ENCODE assay signal across 1 cellular context in genomic region chr10:2949948-2950354, GRCh38.
A peak's percentile ranks its signal among the peaks of the same experiment; 100 is the strongest.
TF ChIP-seq lines count a peak whose summit lies in the region.

No MANE protein-coding gene starts in this region.

TF ChIP-seq in GM12878, 131 proteins besides CTCF, POLR2A, EP300 and RAD21 (continued from another document):
- TF ChIP-seq PBX3 (IDR thresholded peaks at IDR 0.05; ENCODE audit: insufficient replicate concordance, low read depth, low read length) (no peak), MXI1 (IDR thresholded peaks at IDR 0.05; ENCODE audit: low read depth, low read length) (no peak), SPI1 (IDR thresholded peaks at IDR 0.05; ENCODE audit: borderline replicate concordance, insufficient read depth, low read depth, low read length) (no peak), EGR1 (IDR thresholded peaks at IDR 0.05; ENCODE audit: borderline replicate concordance in 1 of 2, low read depth in 2 of 2, low read length in 2 of 2) (no peak), SIX5 (IDR thresholded peaks at IDR 0.05; ENCODE audit: low read depth, low read length, severe bottlenecking) (no peak), ATF2 (IDR thresholded peaks at IDR 0.05; ENCODE audit: low read length) (peak; percentile 29; the same call in 1 of the 2 replicates), POLR2AphosphoS2 (IDR thresholded peaks at IDR 0.05; ENCODE audit: low read depth, low read length) (no peak), SREBF1 (IDR thresholded peaks at IDR 0.05; ENCODE audit: low read length) (no peak), ASH2L (IDR thresholded peaks at IDR 0.05; ENCODE audit: borderline replicate concordance, low read depth) (no peak), SREBF2 (IDR thresholded peaks at IDR 0.05; ENCODE audit: low read length) (no peak), EED (IDR thresholded peaks at IDR 0.05; ENCODE audit: low read depth) (no peak), HDAC6 (IDR thresholded peaks at IDR 0.05; ENCODE audit: unreplicated experiment) (no peak), FOXM1 (IDR thresholded peaks at IDR 0.05; ENCODE audit: low read depth, low read length) (no peak), ZNF24 (IDR thresholded peaks at IDR 0.05) (no peak), FOXK2 (IDR thresholded peaks at IDR 0.05) (no peak), SRF (IDR thresholded peaks at IDR 0.05; ENCODE audit: low read depth in 2 of 2, low read length in 2 of 2) (no peak), KDM1A (IDR thresholded peaks at IDR 0.05; ENCODE audit: borderline replicate concordance) (no peak)
